In the genomic region with DNA sequence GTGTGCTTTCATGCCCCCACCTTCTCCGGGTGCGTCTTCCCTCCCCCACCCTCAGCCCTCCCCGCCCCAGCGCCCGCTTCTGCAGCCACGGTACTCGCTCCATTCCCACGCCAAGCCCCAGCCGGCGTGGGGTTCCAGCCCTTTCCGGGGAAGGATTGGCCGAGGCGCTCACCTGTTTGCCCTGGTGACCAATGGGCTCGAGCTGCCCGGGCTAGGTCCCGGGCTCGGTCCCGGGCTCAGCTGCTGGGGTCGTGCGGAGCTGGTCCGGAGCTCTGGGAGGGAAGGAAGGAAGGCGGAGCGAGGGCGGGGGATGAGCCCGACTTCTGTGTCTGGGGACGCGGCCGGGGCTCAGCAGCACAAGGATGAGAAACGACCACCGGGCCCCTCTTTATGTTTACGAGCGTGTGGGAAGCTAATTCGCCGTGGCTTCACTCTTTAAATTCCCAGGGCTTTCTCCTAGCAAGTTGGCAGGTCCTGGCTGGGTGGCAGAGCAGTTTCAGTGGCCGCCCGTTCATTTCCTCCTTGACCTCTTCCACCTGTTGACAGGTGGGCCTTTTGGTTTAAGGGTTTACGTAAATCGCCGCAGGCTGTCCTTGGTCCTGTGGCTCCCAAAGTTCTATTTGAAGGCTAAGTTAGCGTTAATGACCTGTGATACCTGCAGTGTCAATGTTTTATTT, we compare ENCODE assay signal across 9 cellular contexts. TPM values are rescaled to one million over a fixed set of nuclear protein-coding genes. Genes with fewer than 3 reads are reported as not detected.
DNase-seq lines count a peak whose midpoint lies in the region; ATAC-seq, FAIRE-seq and TF ChIP-seq lines count a peak whose summit lies in the region.
"Had no signal": no experiment of that assay in that cellular context is flagged by ENCODE, and none has a peak within 500 bp of the region (broad histone marks: within the 10 kb centered on the region; RNA-seq: fewer than 3 reads in every experiment).

A gene with protein sequence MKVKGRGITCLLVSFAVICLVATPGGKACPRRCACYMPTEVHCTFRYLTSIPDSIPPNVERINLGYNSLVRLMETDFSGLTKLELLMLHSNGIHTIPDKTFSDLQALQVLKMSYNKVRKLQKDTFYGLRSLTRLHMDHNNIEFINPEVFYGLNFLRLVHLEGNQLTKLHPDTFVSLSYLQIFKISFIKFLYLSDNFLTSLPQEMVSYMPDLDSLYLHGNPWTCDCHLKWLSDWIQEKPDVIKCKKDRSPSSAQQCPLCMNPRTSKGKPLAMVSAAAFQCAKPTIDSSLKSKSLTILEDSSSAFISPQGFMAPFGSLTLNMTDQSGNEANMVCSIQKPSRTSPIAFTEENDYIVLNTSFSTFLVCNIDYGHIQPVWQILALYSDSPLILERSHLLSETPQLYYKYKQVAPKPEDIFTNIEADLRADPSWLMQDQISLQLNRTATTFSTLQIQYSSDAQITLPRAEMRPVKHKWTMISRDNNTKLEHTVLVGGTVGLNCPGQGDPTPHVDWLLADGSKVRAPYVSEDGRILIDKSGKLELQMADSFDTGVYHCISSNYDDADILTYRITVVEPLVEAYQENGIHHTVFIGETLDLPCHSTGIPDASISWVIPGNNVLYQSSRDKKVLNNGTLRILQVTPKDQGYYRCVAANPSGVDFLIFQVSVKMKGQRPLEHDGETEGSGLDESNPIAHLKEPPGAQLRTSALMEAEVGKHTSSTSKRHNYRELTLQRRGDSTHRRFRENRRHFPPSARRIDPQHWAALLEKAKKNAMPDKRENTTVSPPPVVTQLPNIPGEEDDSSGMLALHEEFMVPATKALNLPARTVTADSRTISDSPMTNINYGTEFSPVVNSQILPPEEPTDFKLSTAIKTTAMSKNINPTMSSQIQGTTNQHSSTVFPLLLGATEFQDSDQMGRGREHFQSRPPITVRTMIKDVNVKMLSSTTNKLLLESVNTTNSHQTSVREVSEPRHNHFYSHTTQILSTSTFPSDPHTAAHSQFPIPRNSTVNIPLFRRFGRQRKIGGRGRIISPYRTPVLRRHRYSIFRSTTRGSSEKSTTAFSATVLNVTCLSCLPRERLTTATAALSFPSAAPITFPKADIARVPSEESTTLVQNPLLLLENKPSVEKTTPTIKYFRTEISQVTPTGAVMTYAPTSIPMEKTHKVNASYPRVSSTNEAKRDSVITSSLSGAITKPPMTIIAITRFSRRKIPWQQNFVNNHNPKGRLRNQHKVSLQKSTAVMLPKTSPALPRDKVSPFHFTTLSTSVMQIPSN (N-terminal part only) (minus strand): TSS at position 288 of the 677 bp plus-strand sequence. CDS start 2,352 bp downstream, outside the sequence.

- no peak for FAIRE-seq in HepG2 (lab: Jason Lieb, UNC)

- H3K4me1 Mint-ChIP-seq in MCF 10A (ENCODE audit: insufficient read depth, unreplicated experiment) = peaks cover 5% of the 10 kb centered on the region

- no peak within 1 kb of the TSS for H3K27ac ChIP-seq in HepG2 (ENCODE audit: extremely low read length, insufficient read depth, low read length)
- no peak within 1 kb of the TSS for H3K27ac ChIP-seq in thymus (ENCODE audit: low read depth)

- CTCF ChIA-PET in MCF 10A (lab: Yijun Ruan, JAX) (interaction anchor here (1.1 to 2.3 kb wide), 2 partner anchors 10 to 21 kb away, joined by 3 to 19 read pairs; no protein-coding TSS in a partner anchor), HepG2 (lab: Yijun Ruan, JAX; ENCODE audit: low intra/inter-chr PET ratio, low total read pairs) (no interaction called here)

- H3K9ac ChIP-seq in HepG2 (ENCODE audit: insufficient read depth, low read depth, low read length) = no peak within 1 kb of the TSS

- no peaks in the 10 kb centered on the region for H3K79me2 ChIP-seq in HepG2 (ENCODE audit: insufficient read depth, low read length)

- peak within 1 kb of the TSS; percentile 15 for H3K4me3 Mint-ChIP-seq in MCF 10A (ENCODE audit: unreplicated experiment)

- ATAC-seq in HepG2 (no peak), GM19395 (IDR thresholded peaks at IDR 0.05; ENCODE audit: unreplicated experiment) (no peak), HG03457 (IDR thresholded peaks at IDR 0.05; ENCODE audit: unreplicated experiment) (no peak)

- no peaks in the 10 kb centered on the region for H4K20me1 ChIP-seq in HepG2 (ENCODE audit: insufficient read depth, low read length)

- no peak for TF ChIP-seq CTCF in MCF 10A (IDR thresholded peaks at IDR 0.05; ENCODE audit: unreplicated experiment)
- no peak for TF ChIP-seq CTCF in HepG2 (CRISPR knock-in tag; IDR thresholded peaks at IDR 0.05)

- peak within 1 kb of the TSS; percentile 18; the same call in 1 of the 2 replicates for H3K4me2 ChIP-seq in HepG2 (ENCODE audit: low read depth, low read length)

- 16% methylated on average over 35 of the region's 40 CpGs for WGBS in HepG2 (ENCODE audit: low lambda C conversion rate)
- WGBS in thymus = 27% methylated on average over 40 of the region's 40 CpGs

- H3K4me3 ChIP-seq in HepG2 (replicated peaks in 1 of 3; ENCODE audit: insufficient read depth in 1 of 3, low read depth in 2 of 3, low read length in 3 of 3) = no peak within 1 kb of the TSS
- peak within 1 kb of the TSS; percentile 48 for H3K4me3 ChIP-seq in thymus (ENCODE audit: low read length)

- H3K9me3 ChIP-seq in HepG2 (ENCODE audit: low read length) (no peaks in the 10 kb centered on the region), thymus (ENCODE audit: control insufficient read depth) (no peaks in the 10 kb centered on the region)

- in situ Hi-C loops in HepG2 (cut with HindIII; ENCODE audit: extremely low pct_ligation_motif_present, low pct_unique_long_range_greater_than_20kb) = loop anchor here (10.0 kb wide), 1 partner anchor 374 kb away; no protein-coding TSS in a partner anchor

- TF ChIP-seq EP300 in HepG2 (IDR thresholded peaks at IDR 0.05; ENCODE audit: low read depth in 2 of 2, low read length in 2 of 2) = no peak
- TF ChIP-seq EP300 in HepG2 (CRISPR knock-in tag; IDR thresholded peaks at IDR 0.05; ENCODE audit: borderline replicate concordance) = no peak

- intact Hi-C loops in MCF 10A (cut with micrococcal nuclease) = no loop called here
- intact Hi-C loops in HepG2 (cut with micrococcal nuclease; ENCODE audit: unreplicated experiment) = no loop called here

- peaks cover 32% of the 10 kb centered on the region for H3K27me3 Mint-ChIP-seq in MCF 10A (ENCODE audit: insufficient read depth, unreplicated experiment)

- H3K4me1 ChIP-seq in HepG2 (ENCODE audit: insufficient read depth, low read length) (no peaks in the 10 kb centered on the region), thymus (ENCODE audit: control insufficient read depth, insufficient read depth, low read length) (no peaks in the 10 kb centered on the region)

- BruUV-seq in MCF 10A (replicated peaks; lab: Mats Ljungman, UMichigan) (no TSS peak), HepG2 (replicated peaks; lab: Mats Ljungman, UMichigan) (no TSS peak)

- POLR2A ChIA-PET in MCF 10A (lab: Yijun Ruan, JAX) (interaction anchor here (0.7 to 1.2 kb wide), 2 partner anchors 412 to 466 kb away, joined by 3 read pairs; a partner anchor contains a TSS), HepG2 (lab: Yijun Ruan, JAX) (no interaction called here)

- H3K36me3 ChIP-seq in HepG2 (replicated peaks in 1 of 2; ENCODE audit: control insufficient read depth in 1 of 2, insufficient read depth in 2 of 2, low read length in 2 of 2) (no peaks in the 10 kb centered on the region), thymus (ENCODE audit: control insufficient read depth, insufficient read depth) (no peaks in the 10 kb centered on the region)

- no peaks in the 10 kb centered on the region for H3K36me3 Mint-ChIP-seq in MCF 10A (ENCODE audit: insufficient read depth, unreplicated experiment)

- H3K9me3 Mint-ChIP-seq in MCF 10A (ENCODE audit: unreplicated experiment) = no peaks in the 10 kb centered on the region

- H2AFZ ChIP-seq in HepG2 (ENCODE audit: low read length) = peak within 1 kb of the TSS; percentile 27

- H3K27ac Mint-ChIP-seq in MCF 10A (ENCODE audit: low read depth, unreplicated experiment) = no peak within 1 kb of the TSS

- TF ChIP-seq RAD21 in HepG2 (CRISPR knock-in tag; IDR thresholded peaks at IDR 0.05) = no peak

- peak; percentile 6 for DNase-seq in NCI-H345 (lab: John Stamatoyannopoulos, UW)
- no peak for DNase-seq in NCI-H345 treated with DMSO at 0.1 percent for 48 hours (lab: John Stamatoyannopoulos, UW; ENCODE audit: unreplicated experiment)
- DNase-seq in MCF 10A (ENCODE audit: unreplicated experiment) = no peak
- no peak for DNase-seq in HepG2 (ENCODE audit: low spot score)
- DNase-seq in SIG-M5 (lab: John Stamatoyannopoulos, UW) = no peak

- H3K27me3 ChIP-seq in HepG2 (ENCODE audit: control insufficient read depth in 1 of 2, insufficient read depth in 2 of 2, low read length in 2 of 2) = peaks cover 1 to 46% of the 10 kb centered on the region in 2 experiments
- H3K27me3 ChIP-seq in thymus (ENCODE audit: control insufficient read depth, insufficient read depth) = no peaks in the 10 kb centered on the region

- TF ChIP-seq POLR2A in HepG2 (IDR thresholded peaks at IDR 0.05; ENCODE audit: insufficient read depth in 1 of 2, low read depth in 2 of 2, low read length in 2 of 2) = no peak

TF ChIP-seq in HepG2, 621 proteins besides CTCF, POLR2A, EP300 and RAD21 (continues in another document):
- TF ChIP-seq HNRNPUL1 (IDR thresholded peaks at IDR 0.05; ENCODE audit: low read depth, low read length) (no peak), CHD4 (IDR thresholded peaks at IDR 0.05; ENCODE audit: borderline replicate concordance, low read length) (no peak)

RNA-seq across cellular contexts. Expression of the gene that starts here (rescaled TPM):
- total RNA-seq in MCF 10A (2022) = not detected in 2 replicates
- total RNA-seq in HepG2 (2016; rRNA removed; fragmentation: Illumina TruSeq; extraction: Trizol) = not detected in 2 replicates
- total RNA-seq in HepG2 (2016; cell fraction: cytosol; rRNA removed; fragmentation: Illumina TruSeq; extraction: Trizol; ENCODE audit: low read depth) = not detected in 2 replicates
- total RNA-seq in HepG2 (2016; cell fraction: insoluble cytoplasmic fraction; rRNA removed; fragmentation: Illumina TruSeq; extraction: Trizol) = not detected in 2 replicates
- not detected in 2 replicates for total RNA-seq in HepG2 (2016; cell fraction: membrane; rRNA removed; fragmentation: Illumina TruSeq; extraction: Trizol)
- total RNA-seq in HepG2 (2016; cell fraction: nucleus; rRNA removed; fragmentation: Illumina TruSeq; extraction: Trizol) = not detected in 2 replicates
- 0.12 and 0.16 TPM in 2 replicates for polyA plus RNA-seq in HepG2 (2011; rRNA removed)
- 0.05 and 0.10 TPM in 2 replicates for polyA plus RNA-seq in HepG2 (2011; cell fraction: cytosol; rRNA removed)
- polyA plus RNA-seq in HepG2 (2011; cell fraction: nucleus; rRNA removed) = 0.29 and 0.47 TPM in 2 replicates
- 0.24 and 0.31 TPM in 2 replicates for polyA plus RNA-seq in HepG2 (2012)
- not detected in 2 replicates for polyA plus RNA-seq in HepG2 (2016; cell fraction: cytosol; fragmentation: Illumina TruSeq; extraction: Trizol; ENCODE audit: low read depth)
- not detected in 2 replicates for polyA plus RNA-seq in HepG2 (2016; cell fraction: insoluble cytoplasmic fraction; fragmentation: Illumina TruSeq; extraction: Trizol; ENCODE audit: low read depth)
- polyA plus RNA-seq in HepG2 (2016; cell fraction: membrane; fragmentation: Illumina TruSeq; extraction: Trizol; ENCODE audit: low read depth) = not detected in 2 replicates
- not detected in 2 replicates for polyA plus RNA-seq in HepG2 (2016; cell fraction: nucleus; fragmentation: Illumina TruSeq; extraction: Trizol; ENCODE audit: insufficient read depth, low read depth)
- polyA minus RNA-seq in HepG2 (2011; rRNA and poly(A)+ RNA removed; ENCODE audit: low replicate concordance) = 0.10 and 2.3 TPM in 2 replicates
- 0.09 and 0.20 TPM in 2 replicates for polyA minus RNA-seq in HepG2 (2011; cell fraction: cytosol; rRNA and poly(A)+ RNA removed)
- 0.52 and 0.75 TPM in 2 replicates for polyA minus RNA-seq in HepG2 (2011; cell fraction: nucleus; rRNA and poly(A)+ RNA removed)
- 0.48 TPM for polyA plus RNA-seq in thymus
- total RNA-seq: pulmonary artery endothelial cell had no signal
